Comparison of ENCODE assay signal across 11 cellular contexts in genomic region chr2:160220545-160221009, GRCh38. TPM values are rescaled to one million over a fixed set of nuclear protein-coding genes. Genes with fewer than 3 reads are reported as not detected.
A peak's percentile ranks its signal among the peaks of the same experiment; 100 is the strongest.
DNase-seq lines count a peak whose midpoint lies in the region; ATAC-seq and TF ChIP-seq lines count a peak whose summit lies in the region.
"Had no signal": no experiment of that assay in that cellular context is flagged by ENCODE, and none has a peak within 500 bp of the region (broad histone marks: within the 10 kb centered on the region; RNA-seq: fewer than 3 reads in every experiment).

No MANE protein-coding gene starts in this region.

- H3K27me3 ChIP-seq in GM06990 (replicated peaks; ENCODE audit: control insufficient read depth, insufficient read depth, low read length): no peaks in the 10 kb centered on the region
- no peaks in the 10 kb centered on the region for H3K27me3 ChIP-seq in SJSA1 (replicated peaks)
- H3K27me3 ChIP-seq: cardiac muscle cell had no signal

- H3K27ac Mint-ChIP-seq in progenitor cell of endocrine pancreas (peak overlapping the region; percentile 13), CD14-positive monocyte (no peak overlapping the region)

- H3K4me1 ChIP-seq in SJSA1 (replicated peaks): peaks cover 54% of the 10 kb centered on the region

- H3K4me3 ChIP-seq in GM06990 (replicated peaks; ENCODE audit: low read depth, low read length) (no peak overlapping the region), SJSA1 (no peak overlapping the region)
- H3K4me3 ChIP-seq: cardiac muscle cell had no signal

- H3K27me3 Mint-ChIP-seq in progenitor cell of endocrine pancreas (no peaks in the 10 kb centered on the region), CD14-positive monocyte (ENCODE audit: low read depth in 3 of 3) (peaks cover 0 to 3% (median 0%) of the 10 kb centered on the region in 3 donors)

- in situ Hi-C loops in KBM-7 (cut with MboI; ENCODE audit: low pct_unique_long_range_greater_than_20kb, low sequenced_read_pairs): no loop called here

- no peaks in the 10 kb centered on the region for H3K9me3 Mint-ChIP-seq in progenitor cell of endocrine pancreas (ENCODE audit: low read depth)
- H3K9me3 Mint-ChIP-seq in CD14-positive monocyte: no peaks in the 10 kb centered on the region

- peak; percentile 22 for DNase-seq in GM06990 (ENCODE audit: extremely low read depth, insufficient read length)
- DNase-seq in SJSA1 (ENCODE audit: low read depth in 1 of 2, low spot score in 2 of 2): no peak
- peak; percentile 43 for DNase-seq in dermis blood vessel endothelial cell
- no peak for DNase-seq in progenitor cell of endocrine pancreas (ENCODE audit: low spot score, unreplicated experiment)
- DNase-seq in CD14-positive monocyte (ENCODE audit: low spot score): no peak
- DNase-seq in KBM-7: no peak
- DNase-seq: NCI-H1417 had no signal

- H3K4me3 Mint-ChIP-seq in progenitor cell of endocrine pancreas (ENCODE audit: low read depth) (no peak overlapping the region), CD14-positive monocyte (no peak overlapping the region)

- intact Hi-C loops in CD14-positive monocyte (cut with micrococcal nuclease): no loop called here

- TF ChIP-seq CTCF in GM06990 (IDR thresholded peaks at IDR 0.05; ENCODE audit: insufficient read depth, low read length, poor library complexity, severe bottlenecking): no peak
- no peak for TF ChIP-seq CTCF in progenitor cell of endocrine pancreas (IDR thresholded peaks at IDR 0.05; ENCODE audit: unreplicated experiment)
- no peak for TF ChIP-seq CTCF in CD14-positive monocyte (IDR thresholded peaks at IDR 0.05)

- H3K27ac ChIP-seq in SJSA1: 0 out of 2 replicates have a peak overlapping the region, but pooled peaks have one; percentile 71
- H3K27ac ChIP-seq: cardiac muscle cell had no signal

- ATAC-seq in HG03025 (IDR thresholded peaks at IDR 0.05; ENCODE audit: low FRiP score, unreplicated experiment) (no peak), HG03342 (IDR thresholded peaks at IDR 0.05; ENCODE audit: unreplicated experiment) (no peak)

- H3K36me3 ChIP-seq in GM06990 (ENCODE audit: control insufficient read depth, insufficient read depth, low read length) (no peaks in the 10 kb centered on the region), SJSA1 (no peaks in the 10 kb centered on the region)
- H3K36me3 ChIP-seq: cardiac muscle cell had no signal

- H3K9me3 ChIP-seq in SJSA1 (replicated peaks): no peaks in the 10 kb centered on the region

- H3K4me1 Mint-ChIP-seq in progenitor cell of endocrine pancreas (ENCODE audit: low read depth): peaks cover 22% of the 10 kb centered on the region
- H3K4me1 Mint-ChIP-seq in CD14-positive monocyte: no peaks in the 10 kb centered on the region

- H3K36me3 Mint-ChIP-seq in progenitor cell of endocrine pancreas (ENCODE audit: insufficient read depth): no peaks in the 10 kb centered on the region
- H3K36me3 Mint-ChIP-seq in CD14-positive monocyte: no peaks in the 10 kb centered on the region

RNA-seq across cellular contexts. Expression of gene ITGB6, which starts 20.5 kb away (rescaled TPM):
- total RNA-seq in SJSA1 (2014; rRNA removed; shearing (Covaris generic)): not detected in 2 replicates
- total RNA-seq in dermis blood vessel endothelial cell (0.85 and 1.3 TPM in 2 replicates), progenitor cell of endocrine pancreas (6.7 and 7.0 TPM in 2 replicates)
- polyA plus RNA-seq in CD14-positive monocyte: not detected
- total RNA-seq: mononuclear cell had no signal

Comparison
In these comparisons a context has a peak if more than half of its experiments do, and no peak if none do; other contexts are left out.
1. DNase-seq: peak in GM06990 (single experiment) and dermis blood vessel endothelial cell (single experiment); none in SJSA1 (0 of 2), progenitor cell of endocrine pancreas (single experiment), CD14-positive monocyte (single experiment) and KBM-7 (single experiment).